ENCODE assay signal across 11 cellular contexts in genomic region chr18:76588591-76589303, GRCh38.
DNase-seq lines count a peak whose midpoint lies in the region; ATAC-seq and TF ChIP-seq lines count a peak whose summit lies in the region.
"Had no signal": no experiment of that assay in that cellular context is flagged by ENCODE, and none has a peak within 500 bp of the region (broad histone marks: within the 10 kb centered on the region; RNA-seq: fewer than 3 reads in every experiment).

No MANE protein-coding gene starts in this region.

- H3K36me3 ChIP-seq in PC-3 (ENCODE audit: low read depth, low read length) (no peaks in the 10 kb centered on the region), neutrophil (no peaks in the 10 kb centered on the region)

- H3K4me3 Mint-ChIP-seq in CD14-positive monocyte: peak overlapping the region; percentile 79 to 88
- H3K4me3 Mint-ChIP-seq: memory B cell had no signal

- H3K27me3 Mint-ChIP-seq in CD14-positive monocyte (ENCODE audit: low read depth in 3 of 3): peaks cover 0 to 6% (median 4%) of the 10 kb centered on the region in 3 donors

- BruUV-seq in PC-3 (replicated peaks; lab: Mats Ljungman, UMichigan): no TSS peak

- H3K27ac ChIP-seq in PC-3 (ENCODE audit: low read length) (no peak overlapping the region), neutrophil (peak overlapping the region; percentile 71)

- H3K9ac ChIP-seq in PC-3 (ENCODE audit: low read length): no peak overlapping the region

- no peak for ATAC-seq in PC-3

- no peaks in the 10 kb centered on the region for H3K36me3 Mint-ChIP-seq in CD14-positive monocyte
- H3K36me3 Mint-ChIP-seq: memory B cell had no signal

- CTCF ChIA-PET in PC-3 (lab: Charles Lee): interaction anchor here (0.6 kb wide), 1 partner anchor 7 kb away, joined by 3 read pairs; no protein-coding TSS in a partner anchor

- H3K9me3 Mint-ChIP-seq in CD14-positive monocyte: peaks cover 0 to 2% (median 0%) of the 10 kb centered on the region in 7 donors
- H3K9me3 Mint-ChIP-seq: memory B cell had no signal

- H3K9me3 ChIP-seq in PC-3 (ENCODE audit: low read length) (no peaks in the 10 kb centered on the region; the same call in 1 of the 2 replicates), neutrophil (no peaks in the 10 kb centered on the region)

- H3F3A ChIP-seq in PC-3 (ENCODE audit: low read length, unreplicated experiment): no peaks in the 10 kb centered on the region

- H3K4me2 ChIP-seq in PC-3 (ENCODE audit: low read length): 0 out of 2 replicates have a peak overlapping the region, but pooled peaks have one; percentile 16

- intact Hi-C loops in CD14-positive monocyte (cut with micrococcal nuclease) (no loop called here), PC-3 (cut with micrococcal nuclease) (no loop called here)

- H3K27me3 ChIP-seq in PC-3 (ENCODE audit: low read length): peaks cover 75% of the 10 kb centered on the region
- H3K27me3 ChIP-seq in neutrophil: no peaks in the 10 kb centered on the region

- H3K9me2 ChIP-seq in PC-3 (replicated peaks; ENCODE audit: low read length): no peaks in the 10 kb centered on the region

- peak overlapping the region; percentile 82 to 86 (median 84) for H3K27ac Mint-ChIP-seq in CD14-positive monocyte
- H3K27ac Mint-ChIP-seq: memory B cell had no signal

- DNase-seq in CD14-positive monocyte (ENCODE audit: low spot score): no peak
- no peak for DNase-seq in PC-3
- no peak for DNase-seq in fibroblast of mammary gland (ENCODE audit: low read depth)
- DNase-seq in COLO668 (lab: John Stamatoyannopoulos, UW; ENCODE audit: unreplicated experiment): no peak
- no peak for DNase-seq in NCI-H82 (lab: John Stamatoyannopoulos, UW)
- no peak for DNase-seq in AML-193 (lab: John Stamatoyannopoulos, UW)
- no peak for DNase-seq in effector CD8-positive, alpha-beta T cell (lab: John Stamatoyannopoulos, UW)
- DNase-seq: activated CD8-positive, alpha-beta memory T cell treated with anti-CD3 and anti-CD28 coated beads, Interleukin-2, amount 50 U/mL, for 4 hours; NCI-H510A had no signal

- H3K4me1 ChIP-seq in PC-3 (ENCODE audit: insufficient read depth, low read length): no peaks in the 10 kb centered on the region
- peaks cover 45 to 48% of the 10 kb centered on the region in 2 experiments for H3K4me1 ChIP-seq in neutrophil (ENCODE audit: control insufficient read depth in 1 of 2, insufficient read depth in 1 of 2, low read depth in 1 of 2, low read length in 1 of 2)

- no peak for TF ChIP-seq CTCF in CD14-positive monocyte (IDR thresholded peaks at IDR 0.05)
- TF ChIP-seq CTCF in PC-3 (conservative IDR thresholded peaks at IDR 0.05; ENCODE audit: low read depth, low read length): no peak
- TF ChIP-seq CTCF in fibroblast of mammary gland (conservative IDR thresholded peaks at IDR 0.05; ENCODE audit: control insufficient read depth, insufficient read depth, low read depth, low read length): no peak
- no peak for TF ChIP-seq CTCF in neutrophil (IDR thresholded peaks at IDR 0.05)

- H2AFZ ChIP-seq in PC-3 (ENCODE audit: low read length): no peak overlapping the region

- no peaks in the 10 kb centered on the region for H4K20me1 ChIP-seq in PC-3 (ENCODE audit: low read length)

- no peak overlapping the region for H3K4me3 ChIP-seq in PC-3 (ENCODE audit: low read length)
- H3K4me3 ChIP-seq in fibroblast of mammary gland (ENCODE audit: control insufficient read depth, low read depth, low read length): peak overlapping the region; percentile 38
- peak overlapping the region; percentile 25 to 52 for H3K4me3 ChIP-seq in neutrophil (ENCODE audit: low read depth in 1 of 2, low read length in 1 of 2)

- H3K4me1 Mint-ChIP-seq in CD14-positive monocyte: peaks cover 33% of the 10 kb centered on the region
- H3K4me1 Mint-ChIP-seq: memory B cell had no signal

- no peaks in the 10 kb centered on the region for H3K79me2 ChIP-seq in PC-3 (ENCODE audit: low read length)

- POLR2A ChIA-PET in PC-3 (lab: Charles Lee; ENCODE audit: unreplicated experiment): no interaction called here
